15 cellular contexts compared by ENCODE assay signal in the genomic region with DNA sequence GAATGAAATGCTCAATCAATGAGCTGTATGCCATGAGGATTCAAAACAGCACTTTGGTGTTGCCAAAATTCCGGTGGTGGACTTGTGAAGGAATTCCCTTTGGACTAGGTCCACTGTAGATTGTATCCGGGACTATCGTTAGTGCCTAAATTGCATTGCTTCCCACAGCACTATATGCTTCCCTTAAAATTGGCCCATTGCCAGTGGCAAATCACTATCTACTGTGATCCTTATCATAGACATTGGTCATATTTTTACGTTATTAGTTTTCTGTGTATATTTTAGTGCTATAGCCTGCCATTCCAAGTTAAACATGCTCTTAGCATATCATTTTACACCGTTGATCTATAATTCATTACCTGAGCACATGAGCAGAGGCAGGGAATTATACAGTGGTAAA. TPM values are rescaled to one million over a fixed set of nuclear protein-coding genes. Genes with fewer than 3 reads are reported as not detected.
"Had no signal": no experiment of that assay in that cellular context is flagged by ENCODE, and none has a peak within 500 bp of the region (broad histone marks: within the 10 kb centered on the region; RNA-seq: fewer than 3 reads in every experiment).

No MANE protein-coding gene starts in this region.

- H3K27ac ChIP-seq: ascending aorta, coronary artery, thyroid gland had no signal

- H3K4me3 ChIP-seq: ascending aorta, coronary artery, lung, thyroid gland had no signal

- H3K36me3 ChIP-seq: ascending aorta, breast epithelium, thyroid gland had no signal

- H3K27ac Mint-ChIP-seq: natural killer cell treated with Interleukin-12 subunit alpha and Interleukin-12 subunit beta and Interleukin-15 and Interleukin-18, amount 100 ng/mL, for 72 hours had no signal

- H3K9me3 Mint-ChIP-seq: activated naive CD4-positive, alpha-beta T cell treated with anti-CD3 and anti-CD28 coated beads, Interleukin-2, amount 50 U/mL, for 24 hours; natural killer cell treated with Interleukin-12 subunit alpha and Interleukin-12 subunit beta and Interleukin-15 and Interleukin-18, amount 100 ng/mL, for 72 hours had no signal

- H3K27me3 Mint-ChIP-seq: activated naive CD4-positive, alpha-beta T cell treated with anti-CD3 and anti-CD28 coated beads, Interleukin-2, amount 50 U/mL, for 24 hours had no signal

- H3K9me3 ChIP-seq: ascending aorta, breast epithelium, thyroid gland had no signal

- DNase-seq: activated CD4-positive, alpha-beta T cell treated with anti-CD3 and anti-CD28 coated beads, Interleukin-2, amount 50 U/mL, for 4 hours; activated gamma-delta T cell; foreskin melanocyte; hypothalamus; islet precursor cell; posterior cingulate gyrus; stimulated activated CD4-positive, alpha-beta T cell treated with anti-CD3 and anti-CD28 coated beads, Interleukin-2, amount 100 ng/mL, for 24 hours; stimulated activated naive CD4-positive, alpha-beta T cell treated with Interleukin-2 at 50 U/mL for 16 hours; thyroid gland had no signal

RNA-seq across cellular contexts. Expression of a gene that starts 1.7 kb away (rescaled TPM):
- total RNA-seq: ascending aorta had no signal
